In the genomic region with DNA sequence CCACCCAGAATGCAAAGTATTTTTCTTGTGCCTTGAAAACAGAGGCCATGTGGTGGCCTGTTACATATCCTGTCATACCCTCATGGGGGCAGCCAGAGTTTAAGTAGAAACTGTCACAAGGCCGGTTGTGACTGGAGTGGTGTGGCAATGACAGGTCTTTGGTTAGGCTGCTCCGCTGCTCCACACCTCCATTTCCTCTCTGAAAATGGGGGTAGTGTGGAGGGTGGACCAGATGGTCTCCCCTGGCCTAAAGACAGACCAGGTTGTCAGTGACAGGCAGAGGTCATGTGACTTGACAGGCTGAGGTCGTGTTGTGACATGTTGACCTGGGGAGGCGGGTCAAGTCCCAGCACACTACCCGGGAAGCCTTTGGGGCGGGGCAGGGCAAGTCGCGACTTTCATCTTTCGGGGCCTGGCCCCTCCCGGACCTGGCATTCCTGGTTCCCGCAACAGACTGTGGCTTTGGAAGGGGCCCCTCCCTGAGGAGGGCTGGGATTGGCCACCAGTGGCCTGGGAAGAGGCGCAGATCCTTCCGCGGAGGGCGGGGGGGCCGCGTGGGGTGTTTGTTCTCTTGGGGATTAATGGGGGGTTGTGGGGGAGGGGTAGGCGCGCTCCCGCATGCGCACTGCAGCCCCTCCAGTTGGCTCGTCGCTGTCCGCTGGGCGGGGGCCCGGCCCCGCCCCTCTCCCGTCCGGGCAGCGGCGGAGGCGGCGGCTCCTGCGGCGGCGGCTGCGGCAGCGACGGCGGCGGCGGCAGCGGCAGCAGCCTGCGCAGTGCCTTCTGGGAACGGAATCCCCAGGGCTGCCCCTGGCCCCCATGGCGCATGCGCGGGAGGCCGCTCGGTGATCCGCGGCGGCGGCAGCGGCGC, we compare ENCODE assay signal across 8 cellular contexts. TPM values are rescaled to one million over a fixed set of nuclear protein-coding genes. Genes with fewer than 3 reads are reported as not detected.
A peak's percentile ranks its signal among the peaks of the same experiment; 100 is the strongest.
DNase-seq lines count a peak whose midpoint lies in the region; ATAC-seq and TF ChIP-seq lines count a peak whose summit lies in the region.

A gene with protein sequence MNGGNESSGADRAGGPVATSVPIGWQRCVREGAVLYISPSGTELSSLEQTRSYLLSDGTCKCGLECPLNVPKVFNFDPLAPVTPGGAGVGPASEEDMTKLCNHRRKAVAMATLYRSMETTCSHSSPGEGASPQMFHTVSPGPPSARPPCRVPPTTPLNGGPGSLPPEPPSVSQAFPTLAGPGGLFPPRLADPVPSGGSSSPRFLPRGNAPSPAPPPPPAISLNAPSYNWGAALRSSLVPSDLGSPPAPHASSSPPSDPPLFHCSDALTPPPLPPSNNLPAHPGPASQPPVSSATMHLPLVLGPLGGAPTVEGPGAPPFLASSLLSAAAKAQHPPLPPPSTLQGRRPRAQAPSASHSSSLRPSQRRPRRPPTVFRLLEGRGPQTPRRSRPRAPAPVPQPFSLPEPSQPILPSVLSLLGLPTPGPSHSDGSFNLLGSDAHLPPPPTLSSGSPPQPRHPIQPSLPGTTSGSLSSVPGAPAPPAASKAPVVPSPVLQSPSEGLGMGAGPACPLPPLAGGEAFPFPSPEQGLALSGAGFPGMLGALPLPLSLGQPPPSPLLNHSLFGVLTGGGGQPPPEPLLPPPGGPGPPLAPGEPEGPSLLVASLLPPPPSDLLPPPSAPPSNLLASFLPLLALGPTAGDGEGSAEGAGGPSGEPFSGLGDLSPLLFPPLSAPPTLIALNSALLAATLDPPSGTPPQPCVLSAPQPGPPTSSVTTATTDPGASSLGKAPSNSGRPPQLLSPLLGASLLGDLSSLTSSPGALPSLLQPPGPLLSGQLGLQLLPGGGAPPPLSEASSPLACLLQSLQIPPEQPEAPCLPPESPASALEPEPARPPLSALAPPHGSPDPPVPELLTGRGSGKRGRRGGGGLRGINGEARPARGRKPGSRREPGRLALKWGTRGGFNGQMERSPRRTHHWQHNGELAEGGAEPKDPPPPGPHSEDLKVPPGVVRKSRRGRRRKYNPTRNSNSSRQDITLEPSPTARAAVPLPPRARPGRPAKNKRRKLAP (plus strand): TSS at position 806 of the 868 bp plus-strand sequence. CDS start 1,480 bp downstream, outside the sequence.

- ATAC-seq in GM19025 (IDR thresholded peaks at IDR 0.05; ENCODE audit: low read depth, unreplicated experiment) (peak; percentile 30), HG03280 (IDR thresholded peaks at IDR 0.05; ENCODE audit: unreplicated experiment) (peak; percentile 44)

- TF ChIP-seq CTCF in AG09319 (IDR thresholded peaks at IDR 0.05; ENCODE audit: low read depth, low read length), result no peak

- peak; percentile 93 for DNase-seq in AG09319 (ENCODE audit: extremely low read depth, low read depth)
- peak; percentile 88 for DNase-seq in NCI-H460 (ENCODE audit: extremely low read depth, low read depth)
- DNase-seq in activated CD4-positive, CD25-positive, alpha-beta regulatory T cell treated with anti-CD3 and anti-CD28 coated beads, Interleukin-2, amount 50 U/mL, for 72 hours, result peak; percentile 91
- peak; percentile 86 for DNase-seq in cerebellar cortex (ENCODE audit: low spot score)
- peak; percentile 55 for DNase-seq in kidney glomerular epithelial cell (lab: John Stamatoyannopoulos, UW)
- DNase-seq in stimulated activated CD4-positive, alpha-beta T cell treated with anti-CD3 and anti-CD28 coated beads, Interleukin-1b, Interleukin-23, amount 100 ng/mL, for 1 hour (ENCODE audit: low read depth in 2 of 2), result peak; percentile 77 to 86

RNA-seq across cellular contexts. Expression of the gene that starts here (rescaled TPM):
- total RNA-seq in NCI-H460 (2014; rRNA removed; shearing (Covaris generic)), result 8.3 and 10.0 TPM in 2 replicates
- 8.2 and 9.4 TPM in 2 replicates for polyA plus RNA-seq in NCI-H460 (2014; cell fraction: nucleus; rRNA removed)

Comparison
In these comparisons a context has a peak if more than half of its experiments do, and no peak if none do; other contexts are left out.
1. Peak in every context shown above with its lines: DNase-seq and ATAC-seq.